ENCODE assay signal across 13 cellular contexts in the genomic region with DNA sequence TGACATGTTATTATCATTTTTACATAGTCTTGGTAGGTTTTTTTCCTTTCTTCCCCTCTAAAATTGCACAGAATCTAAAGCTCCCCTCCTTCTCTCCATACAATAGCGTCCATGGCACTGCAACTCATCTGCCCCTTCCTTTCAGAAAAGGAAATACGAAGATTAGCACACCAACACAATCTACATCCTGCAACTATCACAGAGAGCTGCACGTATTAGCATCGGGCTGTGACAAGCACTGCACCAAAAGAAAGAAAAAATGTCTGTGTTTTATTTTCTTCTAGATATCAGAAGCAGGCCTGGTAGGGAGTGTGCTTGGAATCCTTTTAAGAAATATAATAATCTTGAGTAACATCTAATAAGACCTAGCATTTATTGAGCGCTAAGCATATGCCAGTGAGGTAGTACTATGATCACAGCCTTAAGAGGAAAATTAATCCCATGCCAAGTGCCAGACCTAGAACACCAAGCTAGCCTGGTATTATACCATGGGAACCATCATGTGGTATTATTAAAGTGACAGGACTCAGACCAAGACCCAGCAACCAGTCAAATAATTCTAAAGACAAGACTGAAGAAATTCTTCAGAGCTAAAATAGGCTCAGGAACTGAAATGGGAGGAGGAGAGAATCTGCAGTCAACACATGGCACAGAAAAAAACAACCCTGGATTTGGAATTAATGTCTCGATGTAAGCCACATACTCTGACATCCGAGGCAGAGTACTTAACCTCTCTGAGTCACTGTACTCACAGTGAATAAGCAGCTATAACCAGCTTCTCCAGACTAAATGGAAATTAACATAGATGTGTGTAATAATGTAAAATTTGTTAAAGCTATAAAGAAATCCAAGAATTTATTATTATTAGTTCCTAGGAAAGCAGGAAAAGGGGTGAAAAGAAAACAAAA.
DNase-seq lines count a peak whose midpoint lies in the region; FAIRE-seq and TF ChIP-seq lines count a peak whose summit lies in the region.
"Had no signal": no experiment of that assay in that cellular context is flagged by ENCODE, and none has a peak within 500 bp of the region (broad histone marks: within the 10 kb centered on the region; RNA-seq: fewer than 3 reads in every experiment).

No MANE protein-coding gene starts in this region.

- H3K27me3 ChIP-seq in astrocyte (ENCODE audit: insufficient read depth, low read length) (no peaks in the 10 kb centered on the region), mesenchymal stem cell (ENCODE audit: control insufficient read depth in 1 of 2, insufficient read depth in 1 of 2, low read length in 2 of 2) (no peaks in the 10 kb centered on the region)

- H3K36me3 Mint-ChIP-seq in astrocyte (ENCODE audit: low read depth, unreplicated experiment) = no peaks in the 10 kb centered on the region

- 97% methylated on average over 3 of the region's 7 CpGs for WGBS in mesenchymal stem cell

- H2AFZ ChIP-seq in astrocyte (ENCODE audit: low read depth, low read length) = no peak overlapping the region
- no peak overlapping the region for H2AFZ ChIP-seq in mesenchymal stem cell (ENCODE audit: low read depth, low read length)

- TF ChIP-seq CTCF in astrocyte (IDR thresholded peaks at IDR 0.05; ENCODE audit: insufficient read depth, low read depth, low read length) (no peak), GM13977 (IDR thresholded peaks at IDR 0.05; ENCODE audit: extremely low read depth, insufficient read depth, missing control alignments) (no peak)

- H2BK12ac ChIP-seq in mesenchymal stem cell (ENCODE audit: low read length in 2 of 2) = no peak overlapping the region

- H2BK15ac ChIP-seq in mesenchymal stem cell (ENCODE audit: low read depth, poor library complexity, severe bottlenecking) = no peak overlapping the region

- H4K20me1 ChIP-seq in astrocyte (ENCODE audit: insufficient read depth, low read length) = no peaks in the 10 kb centered on the region

- peak; percentile 19 for DNase-seq in EH (ENCODE audit: low read depth)
- peak; percentile 13 for DNase-seq in LHCN-M2 (ENCODE audit: low read depth)
- peak; percentile 32 for DNase-seq in astrocyte (ENCODE audit: low read depth)
- DNase-seq in mesenchymal stem cell = peak; percentile 88
- DNase-seq in inferior parietal cortex (ENCODE audit: extremely low spot score) = no peak
- DNase-seq in HuH-7 (ENCODE audit: low spot score) = no peak
- no peak for DNase-seq in HuH-7.5 (ENCODE audit: low spot score)
- DNase-seq in GM13977 (ENCODE audit: low spot score) = no peak
- DNase-seq: foreskin melanocyte; SHP77 treated with DMSO at 0.1 percent for 48 hours; stimulated activated CD4-positive, alpha-beta T cell treated with anti-CD3 and anti-CD28 coated beads, Interleukin-4, amount 100 ng/mL, for 24 hours had no signal

- H2BK120ac ChIP-seq in mesenchymal stem cell (ENCODE audit: low read depth, low read length) = no peak overlapping the region

- H3K9ac ChIP-seq in astrocyte (ENCODE audit: low read length) = no peak overlapping the region
- H3K9ac ChIP-seq in mesenchymal stem cell (ENCODE audit: low read length) = no peak overlapping the region

- H3K27ac ChIP-seq in astrocyte (ENCODE audit: low read depth, low read length) (no peak overlapping the region), mesenchymal stem cell (ENCODE audit: low read length, poor library complexity, severe bottlenecking) (no peak overlapping the region)

- no peaks in the 10 kb centered on the region for H3K9me3 Mint-ChIP-seq in astrocyte (ENCODE audit: unreplicated experiment)

- no peak overlapping the region for H3K4me3 Mint-ChIP-seq in astrocyte (ENCODE audit: unreplicated experiment)

- H3K14ac ChIP-seq in mesenchymal stem cell (ENCODE audit: low read length in 2 of 2) = no peak overlapping the region

- H2AK5ac ChIP-seq in mesenchymal stem cell (ENCODE audit: low read length, severe bottlenecking) = no peak overlapping the region

- no peaks in the 10 kb centered on the region for H3K79me1 ChIP-seq in mesenchymal stem cell (replicated peaks; ENCODE audit: low read length, poor library complexity, severe bottlenecking)

- H3K4ac ChIP-seq in mesenchymal stem cell (ENCODE audit: low read depth in 1 of 2, low read length in 2 of 2) = no peak overlapping the region

- H3K23ac ChIP-seq in mesenchymal stem cell (ENCODE audit: low read length in 2 of 2) = no peak overlapping the region

- no peaks in the 10 kb centered on the region for H3K27me3 Mint-ChIP-seq in astrocyte (ENCODE audit: low read depth, unreplicated experiment)
- H3K27me3 Mint-ChIP-seq: progenitor cell of endocrine pancreas had no signal

- H3K4me3 ChIP-seq in astrocyte (ENCODE audit: insufficient read depth, low read depth, low read length) (no peak overlapping the region), mesenchymal stem cell (ENCODE audit: insufficient read depth in 1 of 2, low read depth in 1 of 2, low read length in 2 of 2) (no peak overlapping the region)

- H3K4me1 Mint-ChIP-seq in astrocyte (ENCODE audit: low read depth, unreplicated experiment) = no peaks in the 10 kb centered on the region

- no peak overlapping the region for H3K27ac Mint-ChIP-seq in astrocyte (ENCODE audit: unreplicated experiment)
- H3K27ac Mint-ChIP-seq: progenitor cell of endocrine pancreas had no signal

- no peaks in the 10 kb centered on the region for H3K4me1 ChIP-seq in astrocyte (ENCODE audit: insufficient read depth, low read length)
- H3K4me1 ChIP-seq in mesenchymal stem cell (ENCODE audit: control insufficient read depth, insufficient read depth, low read depth, low read length) = peaks cover 2% of the 10 kb centered on the region

- H3K36me3 ChIP-seq in astrocyte (ENCODE audit: insufficient read depth, low read length) (no peaks in the 10 kb centered on the region), mesenchymal stem cell (ENCODE audit: control insufficient read depth in 1 of 2, insufficient read depth in 2 of 2, low read depth in 1 of 2, low read length in 2 of 2) (no peaks in the 10 kb centered on the region)

- no peak for FAIRE-seq in astrocyte (lab: Jason Lieb, UNC)
- FAIRE-seq: GM12891 had no signal

- H4K8ac ChIP-seq in mesenchymal stem cell (ENCODE audit: low read length) = no peak overlapping the region

- H3K4me2 ChIP-seq in astrocyte (ENCODE audit: low read length) (no peak overlapping the region), mesenchymal stem cell (ENCODE audit: low read length, poor library complexity, severe bottlenecking) (no peak overlapping the region)

- no peaks in the 10 kb centered on the region for H3K9me3 ChIP-seq in astrocyte (ENCODE audit: insufficient read depth, low read depth, low read length)
- H3K9me3 ChIP-seq in mesenchymal stem cell (ENCODE audit: control insufficient read depth, low read length) = no peaks in the 10 kb centered on the region

- in situ Hi-C loops in GM13977 (cut with MboI; ENCODE audit: low pct_unique_long_range_greater_than_20kb, low sequenced_read_pairs, unreplicated experiment) = no loop called here

- H4K91ac ChIP-seq in mesenchymal stem cell (ENCODE audit: low read length) = no peak overlapping the region

- H2BK5ac ChIP-seq in mesenchymal stem cell (ENCODE audit: low read depth, low read length, poor library complexity, severe bottlenecking) = no peak overlapping the region

- no peak overlapping the region for H3K18ac ChIP-seq in mesenchymal stem cell (ENCODE audit: low read depth in 1 of 2, low read length in 2 of 2)

- no peaks in the 10 kb centered on the region for H3K79me2 ChIP-seq in astrocyte (ENCODE audit: insufficient read depth, low read length)

Comparison
In these comparisons a context has a peak if more than half of its experiments do, and no peak if none do; other contexts are left out.
1. DNase-seq: peak in EH (single experiment), LHCN-M2 (single experiment), astrocyte (single experiment) and mesenchymal stem cell (single experiment); none in inferior parietal cortex (single experiment), HuH-7 (single experiment), HuH-7.5 (single experiment) and GM13977 (single experiment).